ENCODE assay signal across 9 cellular contexts in the genomic region with DNA sequence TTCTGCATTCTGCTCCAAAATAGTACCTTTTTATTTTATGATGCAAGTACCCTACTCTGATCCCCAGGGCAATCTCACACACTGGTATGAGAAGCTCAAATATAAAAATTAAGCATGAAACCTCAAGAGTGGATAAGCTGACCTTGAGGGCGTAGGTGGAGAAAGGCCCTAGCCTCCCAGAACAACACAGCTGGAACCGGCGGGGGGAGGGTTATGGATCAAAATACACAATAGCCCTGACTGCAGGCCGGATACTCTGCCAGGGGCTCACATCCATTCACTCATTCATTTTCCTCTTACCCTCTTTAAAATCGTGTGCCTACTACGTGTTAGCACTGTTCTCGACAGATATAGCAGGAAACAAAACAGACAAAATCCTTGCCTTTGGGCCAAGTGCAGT. TPM values are rescaled to one million over a fixed set of nuclear protein-coding genes. Genes with fewer than 3 reads are reported as not detected.
DNase-seq lines count a peak whose midpoint lies in the region; ATAC-seq and TF ChIP-seq lines count a peak whose summit lies in the region.
"Had no signal": no experiment of that assay in that cellular context is flagged by ENCODE, and none has a peak within 500 bp of the region (broad histone marks: within the 10 kb centered on the region; RNA-seq: fewer than 3 reads in every experiment).

No MANE protein-coding gene starts in this region.

- H3K36me3 ChIP-seq in cardiac muscle cell (no peaks in the 10 kb centered on the region), mesendoderm (ENCODE audit: control insufficient read depth, insufficient read depth, low read length) (no peaks in the 10 kb centered on the region), vagina (no peaks in the 10 kb centered on the region)

- no peak overlapping the region for H4K5ac ChIP-seq in mesendoderm (ENCODE audit: low read length)

- no peak overlapping the region for H3K4me2 ChIP-seq in mesendoderm (ENCODE audit: low read length)

- H2BK15ac ChIP-seq in mesendoderm (replicated peaks; ENCODE audit: low read depth), result no peak overlapping the region

- H3K79me2 ChIP-seq in mesendoderm (ENCODE audit: control insufficient read depth, insufficient read depth, low read length), result no peaks in the 10 kb centered on the region

- H2BK5ac ChIP-seq in mesendoderm (ENCODE audit: low read length), result peak overlapping the region; percentile 87

- H3K9me3 ChIP-seq in cardiac muscle cell (ENCODE audit: low read depth), result no peaks in the 10 kb centered on the region
- H3K9me3 ChIP-seq in vagina, result no peaks in the 10 kb centered on the region

- TF ChIP-seq POLR2A in vagina (IDR thresholded peaks at IDR 0.05), result no peak

- ATAC-seq in GM19463 (IDR thresholded peaks at IDR 0.05; ENCODE audit: unreplicated experiment), result no peak
- ATAC-seq in GM19455 (IDR thresholded peaks at IDR 0.05; ENCODE audit: unreplicated experiment), result no peak

- no CpG with 5 or more reads among the region's 7 CpGs for WGBS in mesendoderm (ENCODE audit: extremely low coverage, insufficient coverage, low lambda C conversion rate)

- TF ChIP-seq CTCF in cardiac muscle cell (IDR thresholded peaks at IDR 0.05; ENCODE audit: low read depth, low read length) (no peak), cardiac fibroblast (IDR thresholded peaks at IDR 0.05; ENCODE audit: low read depth, low read length) (no peak), vagina (IDR thresholded peaks at IDR 0.05) (no peak)

- H3K18ac ChIP-seq in mesendoderm (ENCODE audit: low read length), result no peak overlapping the region

- H3K9ac ChIP-seq in mesendoderm (ENCODE audit: low read length), result peak overlapping the region; percentile 42

- no peak overlapping the region for H4K8ac ChIP-seq in mesendoderm (ENCODE audit: low read depth, low read length)

- peak overlapping the region; percentile 86 for H3K27ac ChIP-seq in cardiac muscle cell
- H3K27ac ChIP-seq in mesendoderm (ENCODE audit: low read depth, low read length), result peak overlapping the region; percentile 71
- peak overlapping the region; percentile 86 for H3K27ac ChIP-seq in vagina

- peaks cover 88% of the 10 kb centered on the region for H3K4me1 ChIP-seq in cardiac muscle cell (ENCODE audit: low read depth)
- H3K4me1 ChIP-seq in mesendoderm (ENCODE audit: control insufficient read depth, low read depth, low read length), result peaks cover 45% of the 10 kb centered on the region
- peaks cover 100% of the 10 kb centered on the region for H3K4me1 ChIP-seq in vagina

- H2BK120ac ChIP-seq in mesendoderm (ENCODE audit: low read depth, low read length), result no peak overlapping the region

- H3K27me3 ChIP-seq in cardiac muscle cell (no peaks in the 10 kb centered on the region), mesendoderm (ENCODE audit: insufficient read depth, low read length, poor library complexity) (no peaks in the 10 kb centered on the region), vagina (no peaks in the 10 kb centered on the region)

- H3K4ac ChIP-seq in mesendoderm (ENCODE audit: low read depth, low read length), result no peak overlapping the region

- H3K4me3 ChIP-seq in cardiac muscle cell (no peak overlapping the region), cardiac fibroblast (replicated peaks in 1 of 2; ENCODE audit: low read depth in 2 of 2, low read length in 2 of 2) (no peak overlapping the region), mesendoderm (ENCODE audit: low read length) (no peak overlapping the region), vagina (no peak overlapping the region)

- peak overlapping the region; percentile 82 for H3K56ac ChIP-seq in mesendoderm (ENCODE audit: low read length)

- no peak overlapping the region for H3K23ac ChIP-seq in mesendoderm (ENCODE audit: low read length)

- intact Hi-C loops in cardiac septum (cut with DNase I), result loop anchor here (10.0 kb wide), 1 partner anchor 538 kb away; the partner anchor contains the start of gene HP1BP3
- intact Hi-C loops in vagina (cut with DNase I), result no loop called here

- H3K79me1 ChIP-seq in mesendoderm (ENCODE audit: low read length), result peaks cover 11% of the 10 kb centered on the region

- peak in 1 of 2 donors; percentile 53 for DNase-seq in cardiac muscle cell (ENCODE audit: low read depth in 1 of 2, low spot score in 1 of 2)
- DNase-seq in cardiac septum (ENCODE audit: low spot score), result no peak
- DNase-seq in cardiac fibroblast (ENCODE audit: low read depth in 2 of 2), result peak; percentile 53 to 62
- peak; percentile 68 for DNase-seq in mesendoderm
- DNase-seq in vagina (ENCODE audit: extremely low spot score in 2 of 2), result no peak
- DNase-seq in NCI-H2171 (lab: John Stamatoyannopoulos, UW), result no peak
- DNase-seq: NCI-H748 treated with DMSO at 0.1 percent for 48 hours had no signal

- H2AK5ac ChIP-seq in mesendoderm (ENCODE audit: low read length), result peak overlapping the region; percentile 98

RNA-seq across cellular contexts. Expression of gene ECE1, which starts 32.8 kb away (rescaled TPM):
- total RNA-seq in cardiac muscle cell (43.8 and 59.1 TPM in 2 replicates), cardiac septum (55.8 TPM), vagina (93.8 TPM)
- polyA plus RNA-seq in cardiac muscle cell, result 42.4 and 57.8 TPM in 2 replicates
- polyA plus RNA-seq in mesendoderm (2013, experiment 1 of 2), result 19.2 TPM
- 19.4 TPM for polyA plus RNA-seq in mesendoderm (2013, experiment 2 of 2)

Comparison
In these comparisons a context has a peak if more than half of its experiments do, and no peak if none do; other contexts are left out.
1. DNase-seq: peak in cardiac fibroblast (2 of 2) and mesendoderm (single experiment); none in cardiac septum (single experiment), vagina (0 of 2) and NCI-H2171 (single experiment).
2. Peak in every context shown above with its lines, with median percentiles within 50 percentile points of each other: H3K27ac ChIP-seq.